13 cellular contexts compared by ENCODE assay signal in the genomic region with DNA sequence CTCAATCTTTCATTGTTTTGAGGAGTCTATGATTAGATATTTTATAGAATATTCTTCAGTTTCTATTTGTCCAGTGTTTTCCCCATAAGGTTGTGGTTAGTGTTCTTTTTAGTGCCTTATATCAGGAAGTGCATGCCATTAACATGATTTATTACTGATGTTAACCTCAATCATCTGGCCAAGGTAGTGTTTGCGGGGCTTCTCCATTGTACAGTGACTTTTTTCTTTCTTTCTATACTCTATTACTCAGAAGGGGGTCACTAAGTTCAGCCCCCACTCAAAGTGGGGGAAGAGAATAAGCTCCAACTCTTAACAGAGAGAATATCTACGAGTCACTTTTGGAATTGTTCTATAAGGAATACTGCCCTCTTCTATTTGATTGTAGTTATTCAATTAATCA.
DNase-seq lines count a peak whose midpoint lies in the region; ATAC-seq, FAIRE-seq and TF ChIP-seq lines count a peak whose summit lies in the region.
"Had no signal": no experiment of that assay in that cellular context is flagged by ENCODE, and none has a peak within 500 bp of the region (broad histone marks: within the 10 kb centered on the region; RNA-seq: fewer than 3 reads in every experiment).

No MANE protein-coding gene starts in this region.

- FAIRE-seq in RCC 7860 (lab: Jason Lieb, UNC): peak; percentile 90

- DNase-seq in HEK293T (ENCODE audit: extremely low spot score) (no peak), RCC 7860 (ENCODE audit: low spot score) (peak; percentile 76), epithelial cell of esophagus (ENCODE audit: low read depth) (peak; percentile 68), skeletal muscle cell (ENCODE audit: low read depth) (peak; percentile 64), lower lobe of right lung (no peak), omental fat pad (ENCODE audit: low spot score) (no peak), GM10266 (ENCODE audit: extremely low spot score) (no peak)
- DNase-seq: activated gamma-delta T cell treated with Interleukin-2 at 50 U/mL for 16 hours, endodermal cell, left colon, T-cell had no signal

- POLR2A ChIA-PET in HEK293T (lab: Yijun Ruan, JAX): no interaction called here

- no peaks in the 10 kb centered on the region for H3K36me3 ChIP-seq in lower lobe of right lung
- H3K36me3 ChIP-seq: cardiac muscle cell had no signal

- CTCF ChIA-PET in HEK293T (lab: Yijun Ruan, JAX): no interaction called here

- ATAC-seq in lower lobe of right lung (no peak), omental fat pad (ENCODE audit: low FRiP score) (no peak)
- ATAC-seq: left colon, T-cell, WTC11 had no signal

- no peaks in the 10 kb centered on the region for H3K27me3 ChIP-seq in lower lobe of right lung (ENCODE audit: low read depth)
- H3K27me3 ChIP-seq: cardiac muscle cell had no signal

- no peaks in the 10 kb centered on the region for H3K4me1 ChIP-seq in lower lobe of right lung

- H3K4me3 ChIP-seq in epithelial cell of esophagus (ENCODE audit: low read length) (no peak overlapping the region), skeletal muscle cell (ENCODE audit: low read depth, low read length) (no peak overlapping the region), lower lobe of right lung (no peak overlapping the region)
- H3K4me3 ChIP-seq: cardiac muscle cell had no signal

- no peak overlapping the region for H3K27ac ChIP-seq in lower lobe of right lung
- H3K27ac ChIP-seq: cardiac muscle cell had no signal

- TF ChIP-seq CTCF in epithelial cell of esophagus (IDR thresholded peaks at IDR 0.05; ENCODE audit: insufficient read depth, low read depth, low read length, missing control alignments): no peak
- TF ChIP-seq CTCF in lower lobe of right lung (IDR thresholded peaks at IDR 0.05): no peak
- no peak for TF ChIP-seq CTCF in omental fat pad (IDR thresholded peaks at IDR 0.05)
- no peak for TF ChIP-seq CTCF in GM10266 (IDR thresholded peaks at IDR 0.05; ENCODE audit: control insufficient read depth, insufficient read depth, low read depth, missing control alignments)

- intact Hi-C loops in lower lobe of right lung (cut with DNase I): no loop called here

- no peaks in the 10 kb centered on the region for H3K9me3 ChIP-seq in lower lobe of right lung

TF ChIP-seq in HEK293T, 16 proteins besides CTCF, POLR2A, EP300 and RAD21:
- no peak for TF ChIP-seq ELF4 (IDR thresholded peaks at IDR 0.05)
- TF ChIP-seq, protein P1, sequence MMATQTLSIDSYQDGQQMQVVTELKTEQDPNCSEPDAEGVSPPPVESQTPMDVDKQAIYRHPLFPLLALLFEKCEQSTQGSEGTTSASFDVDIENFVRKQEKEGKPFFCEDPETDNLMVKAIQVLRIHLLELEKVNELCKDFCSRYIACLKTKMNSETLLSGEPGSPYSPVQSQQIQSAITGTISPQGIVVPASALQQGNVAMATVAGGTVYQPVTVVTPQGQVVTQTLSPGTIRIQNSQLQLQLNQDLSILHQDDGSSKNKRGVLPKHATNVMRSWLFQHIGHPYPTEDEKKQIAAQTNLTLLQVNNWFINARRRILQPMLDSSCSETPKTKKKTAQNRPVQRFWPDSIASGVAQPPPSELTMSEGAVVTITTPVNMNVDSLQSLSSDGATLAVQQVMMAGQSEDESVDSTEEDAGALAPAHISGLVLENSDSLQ (IDR thresholded peaks at IDR 0.05): peak; percentile 54

Comparison
In these comparisons a context has a peak if more than half of its experiments do, and no peak if none do; other contexts are left out.
1. DNase-seq: peak in RCC 7860 (single experiment), epithelial cell of esophagus (single experiment) and skeletal muscle cell (single experiment); none in HEK293T (single experiment), lower lobe of right lung (single experiment), omental fat pad (single experiment) and GM10266 (single experiment).